In the genomic region with DNA sequence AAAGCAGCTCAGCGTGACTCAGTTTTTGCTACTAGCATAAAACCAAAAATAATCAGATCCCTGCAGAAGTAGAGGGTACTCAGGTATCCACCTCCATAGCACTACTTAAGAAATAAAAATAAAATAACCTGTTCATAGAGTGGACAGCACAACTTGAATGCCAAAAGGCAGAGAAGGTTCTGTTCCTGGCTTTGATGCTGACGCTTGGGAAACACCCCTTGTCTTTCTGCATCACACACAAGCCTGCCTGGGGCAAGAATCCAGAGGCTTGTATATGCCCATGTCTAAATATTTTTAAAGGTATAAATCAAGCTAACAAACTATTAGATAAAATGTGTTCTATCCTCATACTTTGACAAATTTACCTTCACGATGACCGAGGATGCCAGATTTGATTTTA, we compare ENCODE assay signal across 1 cellular context.
TF ChIP-seq lines count a peak whose summit lies in the region.

No MANE protein-coding gene starts in this region.

TF ChIP-seq in IMR-90, 13 proteins besides CTCF, POLR2A, EP300 and RAD21:
- TF ChIP-seq RCOR1 (IDR thresholded peaks at IDR 0.05; ENCODE audit: insufficient replicate concordance, low read length) (no peak), BHLHE40 (IDR thresholded peaks at IDR 0.05; ENCODE audit: low read depth, low read length) (no peak), MXI1 (IDR thresholded peaks at IDR 0.05; ENCODE audit: borderline replicate concordance, low read depth, low read length) (no peak), MAFK (IDR thresholded peaks at IDR 0.05; ENCODE audit: low read depth, low read length) (no peak), FOS (IDR thresholded peaks at IDR 0.05; ENCODE audit: low read depth, low read length) (no peak), SMC3 (IDR thresholded peaks at IDR 0.05; ENCODE audit: low read depth, low read length) (no peak)
